In the genomic region with DNA sequence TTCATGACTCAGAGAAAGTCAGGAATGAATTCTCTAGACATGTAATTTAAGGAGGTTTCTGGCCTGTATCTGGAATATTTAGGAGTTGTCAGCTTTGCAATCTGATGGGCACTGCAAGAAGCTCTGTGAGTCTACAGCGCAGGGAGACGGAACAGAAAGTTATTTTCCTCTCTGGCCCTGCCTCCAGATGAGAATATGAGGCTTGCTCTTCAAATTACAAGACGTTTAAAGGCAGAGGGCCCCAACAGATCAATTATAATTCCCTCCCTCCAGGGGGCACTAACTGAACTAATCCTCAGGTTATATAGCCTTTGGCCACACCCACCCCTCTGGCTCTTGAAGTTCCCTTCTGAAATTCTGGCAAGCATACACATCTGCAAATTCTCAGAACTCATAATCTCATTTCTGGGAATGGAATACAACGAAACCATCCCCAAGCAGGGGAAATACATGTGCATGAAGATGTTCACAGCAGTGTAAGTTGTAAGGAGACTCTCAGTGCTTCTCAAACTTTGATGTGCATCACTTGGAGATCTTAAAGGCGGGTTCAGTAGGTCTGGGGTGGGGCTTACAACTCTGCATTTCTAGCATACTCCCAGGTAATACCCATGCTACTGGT, we compare ENCODE assay signal across 8 cellular contexts.
DNase-seq lines count a peak whose midpoint lies in the region; ATAC-seq, FAIRE-seq and TF ChIP-seq lines count a peak whose summit lies in the region.

No MANE protein-coding gene starts in this region.

- no peak overlapping the region for H3K4me2 ChIP-seq in KMS-11
- no peak overlapping the region for H3K4me2 ChIP-seq in H1 (ENCODE audit: insufficient read depth in 1 of 2, low read depth in 2 of 2, low read length in 2 of 2)
- H3K4me2 ChIP-seq in osteoblast (ENCODE audit: insufficient read depth, low read length): no peak overlapping the region

- no peak overlapping the region for H2BK20ac ChIP-seq in H1 (ENCODE audit: low read length)

- no peak overlapping the region; the same call in 1 of the 2 replicates for H2BK15ac ChIP-seq in H1 (ENCODE audit: low read length)

- H2BK5ac ChIP-seq in H1 (ENCODE audit: low read depth, low read length): no peak overlapping the region

- H3K23me2 ChIP-seq in H1 (ENCODE audit: low read depth, low read length): no peaks in the 10 kb centered on the region

- H3K27me3 ChIP-seq in KMS-11 (ENCODE audit: insufficient read depth, low read depth): no peaks in the 10 kb centered on the region
- no peaks in the 10 kb centered on the region for H3K27me3 ChIP-seq in H1 (replicated peaks in 1 of 4; ENCODE audit: control insufficient read depth in 3 of 4, extremely low read depth in 1 of 4, insufficient read depth in 3 of 4, low read length in 3 of 4)
- H3K27me3 ChIP-seq in osteoblast (ENCODE audit: insufficient read depth, low read length): no peaks in the 10 kb centered on the region

- TF ChIP-seq EP300 in H1 (IDR thresholded peaks at IDR 0.05; ENCODE audit: borderline replicate concordance in 1 of 2, low read depth in 2 of 2, low read length in 2 of 2): no peak

- no peak overlapping the region for H2BK120ac ChIP-seq in H1 (replicated peaks; ENCODE audit: low read depth, low read length)

- no peak overlapping the region for H4K8ac ChIP-seq in H1 (ENCODE audit: extremely low read depth, insufficient read depth, low read length)

- H3K4me1 ChIP-seq in KMS-11 (ENCODE audit: low read depth, poor library complexity, severe bottlenecking): no peaks in the 10 kb centered on the region
- peaks cover 0 to 9% (median 3%) of the 10 kb centered on the region in 4 experiments; a peak in 2 of 7 replicates for H3K4me1 ChIP-seq in H1 (replicated peaks in 1 of 4; ENCODE audit: control insufficient read depth in 3 of 4, insufficient read depth in 4 of 4, low read length in 3 of 4)
- peaks cover 17% of the 10 kb centered on the region for H3K4me1 ChIP-seq in osteoblast (ENCODE audit: insufficient read depth, low read length)

- DNase-seq in ELR (ENCODE audit: low read depth) (peak; percentile 78), H1 (ENCODE audit: low read depth in 1 of 2, low spot score in 2 of 2) (peak in 1 of 2 experiments; percentile 53), osteoblast (ENCODE audit: insufficient read length, low spot score, missing footprints) (peak; percentile 73), NCI-H345 treated with DMSO at 0.1 percent for 48 hours (lab: John Stamatoyannopoulos, UW; ENCODE audit: unreplicated experiment) (no peak), C1 segment of cervical spinal cord (lab: John Stamatoyannopoulos, UW) (no peak)

- no peak overlapping the region for H4K91ac ChIP-seq in H1 (replicated peaks; ENCODE audit: insufficient read length, low read length)

- H4K5ac ChIP-seq in H1 (ENCODE audit: insufficient read length, low read depth, low read length): no peak overlapping the region

- CTCF ChIA-PET in H1 (lab: Charles Lee; ENCODE audit: partially characterized antibody): interaction anchor here (0.8 to 3.7 kb wide), 8 partner anchors 11 to 413 kb away, joined by 3 to 13 read pairs (median 4); partner anchors contain the start of gene ADAMTS6

- H3K9me3 ChIP-seq in H1 (ENCODE audit: insufficient read depth in 2 of 2, low read depth in 1 of 2, low read length in 1 of 2): no peaks in the 10 kb centered on the region
- no peaks in the 10 kb centered on the region for H3K9me3 ChIP-seq in osteoblast (ENCODE audit: low read depth, low read length)

- WGBS in H1 (ENCODE audit: extremely low coverage in 1 of 2, insufficient coverage in 1 of 2, insufficient read length in 1 of 2, insufficient replicate concordance in 2 of 2, low coverage in 1 of 2, low lambda C conversion rate in 2 of 2, missing lambda C conversion rate in 1 of 2), 2 experiments: 70% methylated on average over 5 of the region's 5 CpGs; no CpG with 5 or more reads in 1 of the 2 experiments

- no peak overlapping the region for H3K27ac ChIP-seq in KMS-11
- H3K27ac ChIP-seq in H1 (ENCODE audit: low read depth, low read length): no peak overlapping the region
- H3K27ac ChIP-seq in osteoblast (ENCODE audit: low read depth, low read length): peak overlapping the region; percentile 55

- H3K4ac ChIP-seq in H1 (replicated peaks; ENCODE audit: insufficient read length, low read depth, low read length): no peak overlapping the region

- H3K9ac ChIP-seq in KMS-11 (no peak overlapping the region), H1 (replicated peaks in 1 of 4; ENCODE audit: extremely low read depth in 1 of 4, low read depth in 3 of 4, low read length in 3 of 4) (no peak overlapping the region; a peak in 1 of 7 replicates)

- no peaks in the 10 kb centered on the region for H3K79me1 ChIP-seq in H1 (ENCODE audit: low read depth, low read length)

- no peak overlapping the region for H3K14ac ChIP-seq in H1 (ENCODE audit: insufficient read length)

- TF ChIP-seq RAD21 in H1 (IDR thresholded peaks at IDR 0.05 in 1 of 2, conservative IDR thresholded peaks at IDR 0.05 in 1 of 2; ENCODE audit: low read depth in 2 of 2, low read length in 2 of 2): peak; percentile 31 to 49; a peak in 3 of 4 replicates

- TF ChIP-seq CTCF in KMS-11 (conservative IDR thresholded peaks at IDR 0.05; ENCODE audit: low read depth, low read length): peak; percentile 65
- TF ChIP-seq CTCF in H1 (IDR thresholded peaks at IDR 0.05; ENCODE audit: control extremely low read depth in 1 of 3, insufficient read depth in 1 of 3, low read depth in 1 of 3, low read length in 3 of 3): peak in 2 of 3 experiments; percentile 24 to 28; a peak in 3 of 4 replicates
- peak; percentile 40 for TF ChIP-seq CTCF in osteoblast (IDR thresholded peaks at IDR 0.05; ENCODE audit: extremely low read depth, low read depth, low read length)

- H4K20me1 ChIP-seq in KMS-11 (ENCODE audit: insufficient read depth): no peaks in the 10 kb centered on the region
- no peaks in the 10 kb centered on the region for H4K20me1 ChIP-seq in H1 (replicated peaks in 1 of 2; ENCODE audit: control insufficient read depth in 1 of 2, insufficient read depth in 2 of 2, low read length in 2 of 2)
- no peaks in the 10 kb centered on the region for H4K20me1 ChIP-seq in osteoblast (ENCODE audit: insufficient read depth, low read length)

- POLR2A ChIA-PET in H1 (lab: Charles Lee; ENCODE audit: partially characterized antibody): interaction anchor here (1.0 kb wide), 1 partner anchor 50 kb away, joined by 3 read pairs; no protein-coding TSS in a partner anchor

- H3K79me2 ChIP-seq in KMS-11 (ENCODE audit: insufficient read depth, low read depth): no peaks in the 10 kb centered on the region
- no peaks in the 10 kb centered on the region for H3K79me2 ChIP-seq in H1 (ENCODE audit: control insufficient read depth in 1 of 2, insufficient read depth in 2 of 2, low read length in 2 of 2)
- H3K79me2 ChIP-seq in osteoblast (ENCODE audit: insufficient read depth, low read length): no peaks in the 10 kb centered on the region

- FAIRE-seq in H1 (lab: Jason Lieb, UNC): no peak

- no peak overlapping the region for H3K23ac ChIP-seq in H1 (ENCODE audit: insufficient read length)

- no peak overlapping the region for H3K18ac ChIP-seq in H1 (ENCODE audit: extremely low read depth, low read length)

- H3K36me3 ChIP-seq in KMS-11 (ENCODE audit: insufficient read depth) (no peaks in the 10 kb centered on the region), H1 (ENCODE audit: control insufficient read depth in 2 of 4, insufficient read depth in 4 of 4, low read length in 3 of 4) (no peaks in the 10 kb centered on the region), osteoblast (ENCODE audit: insufficient read depth, low read length) (no peaks in the 10 kb centered on the region)

- TF ChIP-seq POLR2A in H1 (IDR thresholded peaks at IDR 0.05; ENCODE audit: control extremely low read depth in 1 of 2, low read depth in 2 of 2, low read length in 2 of 2): no peak

- H2BK12ac ChIP-seq in H1 (ENCODE audit: low read depth, low read length): no peak overlapping the region

- ATAC-seq in GM21529 (IDR thresholded peaks at IDR 0.05; ENCODE audit: unreplicated experiment): peak; percentile 77
- peak; percentile 85 to 88 for ATAC-seq in activated CD4-positive, CD25-positive, alpha-beta regulatory T cell treated with anti-CD3 and anti-CD28 coated beads, Interleukin-2, amount 50 U/mL, for 24 hours

- H2AFZ ChIP-seq in KMS-11 (ENCODE audit: low read depth): no peak overlapping the region
- H2AFZ ChIP-seq in H1 (ENCODE audit: low read length): no peak overlapping the region
- peak overlapping the region; percentile 27 for H2AFZ ChIP-seq in osteoblast (ENCODE audit: low read length)

- no peak overlapping the region for H3K56ac ChIP-seq in H1 (replicated peaks; ENCODE audit: insufficient read length, low read depth, low read length)

- H3K4me3 ChIP-seq in KMS-11 (IDR thresholded peaks at IDR 0.05; ENCODE audit: insufficient read depth, low read depth, low read length): no peak overlapping the region
- H3K4me3 ChIP-seq in H1 (ENCODE audit: extremely low read depth in 1 of 4, insufficient read depth in 2 of 4, low read depth in 3 of 4, low read length in 4 of 4): no peak overlapping the region
- H3K4me3 ChIP-seq in osteoblast (ENCODE audit: insufficient read depth, low read length): no peak overlapping the region

- no peak overlapping the region for H2AK5ac ChIP-seq in H1 (ENCODE audit: low read depth, low read length)

TF ChIP-seq in H1, 55 proteins besides CTCF, POLR2A, EP300 and RAD21:
- no peak for TF ChIP-seq ASH2L (IDR thresholded peaks at IDR 0.05; ENCODE audit: low read length)
- TF ChIP-seq NANOG (IDR thresholded peaks at IDR 0.05; ENCODE audit: insufficient read depth, low read depth, low read length, poor library complexity, severe bottlenecking): peak; percentile 15

Comparison
In these comparisons a context has a peak if more than half of its experiments do, and no peak if none do; other contexts are left out.
1. DNase-seq: peak in ELR (single experiment) and osteoblast (single experiment); none in NCI-H345 treated with DMSO at 0.1 percent for 48 hours (single experiment) and C1 segment of cervical spinal cord (0 of 14).
2. Peak in every context shown above with its lines, with median percentiles within 50 percentile points of each other: CTCF ChIP-seq.